Comparison of ENCODE assay signal across 24 cellular contexts in the genomic region with DNA sequence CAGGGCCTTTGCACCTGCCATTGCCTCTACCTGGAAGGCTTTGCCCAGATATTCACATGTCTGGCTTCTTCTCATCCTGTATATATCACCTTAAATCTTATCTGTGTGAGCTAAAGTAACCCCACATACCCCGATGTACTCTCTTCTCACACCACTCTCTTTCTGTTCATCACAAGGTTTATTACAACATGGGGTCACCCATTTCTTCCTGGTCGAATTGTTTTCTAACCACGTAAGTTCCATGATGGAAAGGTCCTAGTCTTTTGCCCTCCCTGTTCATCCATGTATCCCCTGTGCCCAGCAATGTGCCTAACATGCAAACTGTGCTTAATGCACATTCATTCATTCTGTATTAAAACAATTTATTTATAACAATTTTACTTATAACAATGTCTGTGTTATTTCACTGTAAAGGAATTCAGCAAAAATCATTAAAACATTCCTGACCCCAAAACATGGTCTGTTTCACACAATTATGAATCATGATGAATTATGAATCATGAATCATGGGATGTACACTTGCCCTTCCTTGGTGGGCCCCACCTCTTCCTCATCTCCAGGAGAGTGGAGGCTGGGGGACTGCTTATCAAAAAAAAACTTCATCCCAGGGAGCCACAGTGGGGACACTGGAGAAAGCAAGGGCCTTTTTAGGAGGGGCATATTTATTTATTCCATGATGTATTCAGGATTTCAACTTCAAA.
A peak's percentile ranks its signal among the peaks of the same experiment; 100 is the strongest.
DNase-seq lines count a peak whose midpoint lies in the region; ATAC-seq and TF ChIP-seq lines count a peak whose summit lies in the region.
"Had no signal": no experiment of that assay in that cellular context is flagged by ENCODE, and none has a peak within 500 bp of the region (broad histone marks: within the 10 kb centered on the region; RNA-seq: fewer than 3 reads in every experiment).

No MANE protein-coding gene starts in this region.

- no peaks in the 10 kb centered on the region for H3K36me3 Mint-ChIP-seq in activated CD4-positive, alpha-beta T cell treated with anti-CD3 and anti-CD28 coated beads, Interleukin-2, amount 10 ng/mL, durations not matched to agents 7 days and 5 days (ENCODE audit: low read depth)
- H3K36me3 Mint-ChIP-seq: activated naive CD8-positive, alpha-beta T cell had no signal

- DNase-seq in AG10803 (ENCODE audit: low read depth) = peak; percentile 41
- peak; percentile 27 for DNase-seq in MG63
- peak; percentile 10 for DNase-seq in dermis blood vessel endothelial cell
- peak; percentile 74 for DNase-seq in iris pigment epithelial cell (ENCODE audit: low read depth)
- DNase-seq in DMS79 (lab: John Stamatoyannopoulos, UW) = no peak
- no peak for DNase-seq in activated CD4-positive, alpha-beta T cell treated with anti-CD3 and anti-CD28 coated beads, Interleukin-2, amount 10 ng/mL, durations not matched to agents 7 days and 5 days
- no peak for DNase-seq in central memory CD4-positive, alpha-beta T cell
- DNase-seq: ACHN; activated T-cell treated with anti-CD3 and anti-CD28 coated beads, Interleukin-2, amount 50 U/mL, for 72 hours; CD4-positive, alpha-beta T cell; DMS53; effector CD8-positive, alpha-beta T cell; left lung; NCI-H2029 treated with DMSO at 0.1 percent for 48 hours; NCI-H526 treated with DMSO at 0.1 percent for 48 hours; OCI-M1; right cardiac atrium; stimulated activated naive CD4-positive, alpha-beta T cell treated with Interleukin-2 at 50 U/mL for 16 hours; T1000; trophoblast cell had no signal

- H3K4me1 Mint-ChIP-seq in activated CD4-positive, alpha-beta T cell treated with anti-CD3 and anti-CD28 coated beads, Interleukin-2, amount 10 ng/mL, durations not matched to agents 7 days and 5 days = no peaks in the 10 kb centered on the region

- H3K4me3 ChIP-seq in AG10803 (ENCODE audit: low read length) (no peak overlapping the region), MG63 (no peak overlapping the region)
- H3K4me3 ChIP-seq: cardiac muscle cell, gastroesophageal sphincter, left lung had no signal

- CTCF ChIA-PET in activated CD4-positive, alpha-beta T cell treated with anti-CD3 and anti-CD28 coated beads, Interleukin-2, amount 10 ng/mL, durations not matched to agents 7 days and 5 days (lab: Charles Lee) = interaction anchor here (0.5 kb wide), 1 partner anchor 475 kb away, joined by 5 read pairs; no protein-coding TSS in a partner anchor

- no peak overlapping the region for H3K4me3 Mint-ChIP-seq in activated CD4-positive, alpha-beta T cell treated with anti-CD3 and anti-CD28 coated beads, Interleukin-2, amount 10 ng/mL, durations not matched to agents 7 days and 5 days
- H3K4me3 Mint-ChIP-seq: activated naive CD8-positive, alpha-beta T cell; activated T-cell treated with anti-CD3 and anti-CD28 coated beads, Interleukin-2, amount 50 U/mL, for 72 hours; CD4-positive, alpha-beta T cell had no signal

- ATAC-seq in GM21381 (IDR thresholded peaks at IDR 0.05; ENCODE audit: unreplicated experiment) = no peak
- ATAC-seq: activated T-cell treated with anti-CD3 and anti-CD28 coated beads, Interleukin-2, amount 50 U/mL, for 72 hours; gastroesophageal sphincter; left lung; right cardiac atrium had no signal

- no peaks in the 10 kb centered on the region for H3K9me3 Mint-ChIP-seq in activated CD4-positive, alpha-beta T cell treated with anti-CD3 and anti-CD28 coated beads, Interleukin-2, amount 10 ng/mL, durations not matched to agents 7 days and 5 days

- no peak for TF ChIP-seq CTCF in AG10803 (conservative IDR thresholded peaks at IDR 0.05; ENCODE audit: low read length)

- no peaks in the 10 kb centered on the region for H3K27me3 ChIP-seq in MG63
- H3K27me3 ChIP-seq: cardiac muscle cell, gastroesophageal sphincter, left lung had no signal

- H3K27me3 Mint-ChIP-seq in activated CD4-positive, alpha-beta T cell treated with anti-CD3 and anti-CD28 coated beads, Interleukin-2, amount 10 ng/mL, durations not matched to agents 7 days and 5 days = no peaks in the 10 kb centered on the region
- H3K27me3 Mint-ChIP-seq: activated naive CD8-positive, alpha-beta T cell; CD4-positive, alpha-beta T cell had no signal

- H3K36me3 ChIP-seq in MG63 = no peaks in the 10 kb centered on the region
- H3K36me3 ChIP-seq: cardiac muscle cell, gastroesophageal sphincter, left lung had no signal

- POLR2A ChIA-PET in activated CD4-positive, alpha-beta T cell treated with anti-CD3 and anti-CD28 coated beads, Interleukin-2, amount 10 ng/mL, durations not matched to agents 7 days and 5 days (lab: Charles Lee) = no interaction called here

- H3K27ac Mint-ChIP-seq in activated CD4-positive, alpha-beta T cell treated with anti-CD3 and anti-CD28 coated beads, Interleukin-2, amount 10 ng/mL, durations not matched to agents 7 days and 5 days = no peak overlapping the region
- H3K27ac Mint-ChIP-seq: activated naive CD8-positive, alpha-beta T cell; activated T-cell treated with anti-CD3 and anti-CD28 coated beads, Interleukin-2, amount 50 U/mL, for 72 hours; CD4-positive, alpha-beta T cell had no signal

- H3K9me3 ChIP-seq in MG63 = no peaks in the 10 kb centered on the region
- H3K9me3 ChIP-seq: gastroesophageal sphincter, left lung had no signal

Comparison
In these comparisons a context has a peak if more than half of its experiments do, and no peak if none do; other contexts are left out.
1. DNase-seq: peak in AG10803 (single experiment), MG63 (single experiment), dermis blood vessel endothelial cell (single experiment) and iris pigment epithelial cell (single experiment); none in DMS79 (single experiment), activated CD4-positive, alpha-beta T cell treated with anti-CD3 and anti-CD28 coated beads, Interleukin-2, amount 10 ng/mL, durations not matched to agents 7 days and 5 days (single experiment) and central memory CD4-positive, alpha-beta T cell (single experiment).